8 cellular contexts compared by ENCODE assay signal in genomic region chr9:35826071-35826701, GRCh38. TPM values are rescaled to one million over a fixed set of nuclear protein-coding genes. Genes with fewer than 3 reads are reported as not detected.
DNase-seq lines count a peak whose midpoint lies in the region; ATAC-seq, FAIRE-seq and TF ChIP-seq lines count a peak whose summit lies in the region.

No MANE protein-coding gene starts in this region.

- FAIRE-seq in astrocyte (lab: Jason Lieb, UNC) = peak; percentile 80

- CTCF ChIA-PET in CD4-positive, alpha-beta memory T cell (lab: Charles Lee; ENCODE audit: partially characterized antibody) = interaction anchor here (0.7 to 6.5 kb wide), 33 partner anchors 8 to 222 kb away, joined by 3 to 71 read pairs (median 4); partner anchors contain the start of genes ARHGEF39, CCDC107, CREB3 and GBA2

- H3K9me3 ChIP-seq in CD4-positive, alpha-beta memory T cell (ENCODE audit: control insufficient read depth in 1 of 2, low read length in 2 of 2) = no peaks in the 10 kb centered on the region
- H3K9me3 ChIP-seq in astrocyte (ENCODE audit: insufficient read depth, low read depth, low read length) (no peaks in the 10 kb centered on the region), hepatocyte (ENCODE audit: low read depth) (no peaks in the 10 kb centered on the region)

- no peaks in the 10 kb centered on the region for H3K9me2 ChIP-seq in hepatocyte (replicated peaks; ENCODE audit: insufficient read depth)

- no peaks in the 10 kb centered on the region for H3K36me3 Mint-ChIP-seq in CD4-positive, alpha-beta memory T cell
- H3K36me3 Mint-ChIP-seq in astrocyte (ENCODE audit: low read depth, unreplicated experiment) = peaks cover 2% of the 10 kb centered on the region
- no peaks in the 10 kb centered on the region for H3K36me3 Mint-ChIP-seq in stimulated activated effector memory CD8-positive, alpha-beta T cell treated with anti-CD3 and anti-CD28 coated beads, Interleukin-12 subunit alpha, Interleukin-12 subunit beta, amount 100 ng/mL, for 72 hours

- no peaks in the 10 kb centered on the region for H4K20me1 ChIP-seq in astrocyte (ENCODE audit: insufficient read depth, low read length)
- no peaks in the 10 kb centered on the region for H4K20me1 ChIP-seq in hepatocyte (ENCODE audit: insufficient read depth, poor library complexity, severe bottlenecking)

- H2AFZ ChIP-seq in astrocyte (ENCODE audit: low read depth, low read length) (peak overlapping the region; percentile 74), hepatocyte (peak overlapping the region; percentile 53)

- peak overlapping the region in 4 of 8 donors; percentile 38 to 80 (median 54) for H3K4me3 Mint-ChIP-seq in CD4-positive, alpha-beta memory T cell
- peak overlapping the region; percentile 35 for H3K4me3 Mint-ChIP-seq in astrocyte (ENCODE audit: unreplicated experiment)
- H3K4me3 Mint-ChIP-seq in stimulated activated effector memory CD8-positive, alpha-beta T cell treated with anti-CD3 and anti-CD28 coated beads, Interleukin-12 subunit alpha, Interleukin-12 subunit beta, amount 100 ng/mL, for 72 hours = no peak overlapping the region

- H3K36me3 ChIP-seq in CD4-positive, alpha-beta memory T cell (ENCODE audit: insufficient read depth, low read length) = no peaks in the 10 kb centered on the region
- H3K36me3 ChIP-seq in astrocyte (ENCODE audit: insufficient read depth, low read length) (no peaks in the 10 kb centered on the region), hepatocyte (replicated peaks; ENCODE audit: insufficient read depth, low read depth) (no peaks in the 10 kb centered on the region)

- DNase-seq in CD4-positive, alpha-beta memory T cell = peak in 4 of 5 donors; percentile 56 to 62 (median 58)
- DNase-seq in HS-27A (ENCODE audit: low read depth) (peak; percentile 65), NOMO-1 (lab: John Stamatoyannopoulos, UW; ENCODE audit: unreplicated experiment in 2 of 2) (peak; percentile 56 to 91), astrocyte (ENCODE audit: low read depth) (peak; percentile 38), hepatocyte (ENCODE audit: low spot score) (peak; percentile 73), KG1 (lab: John Stamatoyannopoulos, UW) (no peak)
- peak in 1 of 2 donors; percentile 66 for DNase-seq in stimulated activated effector memory CD8-positive, alpha-beta T cell treated with anti-CD3 and anti-CD28 coated beads, Interleukin-12 subunit alpha, Interleukin-12 subunit beta, amount 100 ng/mL, for 72 hours (ENCODE audit: low spot score in 2 of 2)

- no peak for TF ChIP-seq POLR2A in GM18505 (IDR thresholded peaks at IDR 0.05; ENCODE audit: borderline replicate concordance, extremely low read depth, insufficient read depth, insufficient read length)

- H3K4me1 ChIP-seq in CD4-positive, alpha-beta memory T cell (ENCODE audit: insufficient read depth, low read length) = peaks cover 20% of the 10 kb centered on the region
- H3K4me1 ChIP-seq in astrocyte (ENCODE audit: insufficient read depth, low read length) (peaks cover 16% of the 10 kb centered on the region), hepatocyte (ENCODE audit: insufficient read depth) (peaks cover 19% of the 10 kb centered on the region)

- TF ChIP-seq CTCF in astrocyte (IDR thresholded peaks at IDR 0.05; ENCODE audit: insufficient read depth, low read depth, low read length) (peak; percentile 84), hepatocyte (IDR thresholded peaks at IDR 0.05; ENCODE audit: poor library complexity) (peak; percentile 72)

- POLR2A ChIA-PET in CD4-positive, alpha-beta memory T cell (lab: Charles Lee; ENCODE audit: partially characterized antibody) = interaction anchor here (0.6 to 2.0 kb wide), 5 partner anchors 12 to 168 kb away, joined by 3 to 8 read pairs (median 5); partner anchors contain the start of genes CCDC107, HINT2, RMRP and SPAG8

- no peak overlapping the region for H3K9ac ChIP-seq in astrocyte (ENCODE audit: low read length)

- H3K27me3 ChIP-seq in CD4-positive, alpha-beta memory T cell (ENCODE audit: insufficient read depth, low read length) = no peaks in the 10 kb centered on the region
- H3K27me3 ChIP-seq in astrocyte (ENCODE audit: insufficient read depth, low read length) = no peaks in the 10 kb centered on the region
- H3K27me3 ChIP-seq in hepatocyte = no peaks in the 10 kb centered on the region

- H3K27ac ChIP-seq in CD4-positive, alpha-beta memory T cell (ENCODE audit: low read depth, low read length) = no peak overlapping the region
- H3K27ac ChIP-seq in astrocyte (ENCODE audit: low read depth, low read length) (no peak overlapping the region), hepatocyte (no peak overlapping the region)

- intact Hi-C loops in CD4-positive, alpha-beta memory T cell (cut with micrococcal nuclease) = loop anchor here (1.0 to 2.0 kb wide), 7 partner anchors 36 to 709 kb away; partner anchors contain the start of genes CCDC107 and RMRP

- peak overlapping the region in 4 of 7 donors; percentile 5 to 68 (median 16) for H3K27ac Mint-ChIP-seq in CD4-positive, alpha-beta memory T cell
- peak overlapping the region; percentile 4 for H3K27ac Mint-ChIP-seq in astrocyte (ENCODE audit: unreplicated experiment)
- no peak overlapping the region for H3K27ac Mint-ChIP-seq in stimulated activated effector memory CD8-positive, alpha-beta T cell treated with anti-CD3 and anti-CD28 coated beads, Interleukin-12 subunit alpha, Interleukin-12 subunit beta, amount 100 ng/mL, for 72 hours

- H3K27me3 Mint-ChIP-seq in CD4-positive, alpha-beta memory T cell = no peaks in the 10 kb centered on the region
- peaks cover 13% of the 10 kb centered on the region for H3K27me3 Mint-ChIP-seq in astrocyte (ENCODE audit: low read depth, unreplicated experiment)

- H3K4me1 Mint-ChIP-seq in CD4-positive, alpha-beta memory T cell = peaks cover 23 to 34% (median 31%) of the 10 kb centered on the region in 4 donors
- peaks cover 15% of the 10 kb centered on the region for H3K4me1 Mint-ChIP-seq in astrocyte (ENCODE audit: low read depth, unreplicated experiment)
- peaks cover 42% of the 10 kb centered on the region for H3K4me1 Mint-ChIP-seq in stimulated activated effector memory CD8-positive, alpha-beta T cell treated with anti-CD3 and anti-CD28 coated beads, Interleukin-12 subunit alpha, Interleukin-12 subunit beta, amount 100 ng/mL, for 72 hours

- peak; percentile 41 for ATAC-seq in GM18505 (IDR thresholded peaks at IDR 0.05; ENCODE audit: unreplicated experiment)
- ATAC-seq in stimulated activated effector memory CD8-positive, alpha-beta T cell treated with anti-CD3 and anti-CD28 coated beads, Interleukin-12 subunit alpha, Interleukin-12 subunit beta, amount 100 ng/mL, for 72 hours = peak; percentile 60

- no peaks in the 10 kb centered on the region for H3K9me3 Mint-ChIP-seq in CD4-positive, alpha-beta memory T cell
- peaks cover 3% of the 10 kb centered on the region for H3K9me3 Mint-ChIP-seq in astrocyte (ENCODE audit: unreplicated experiment)
- H3K9me3 Mint-ChIP-seq in stimulated activated effector memory CD8-positive, alpha-beta T cell treated with anti-CD3 and anti-CD28 coated beads, Interleukin-12 subunit alpha, Interleukin-12 subunit beta, amount 100 ng/mL, for 72 hours = no peaks in the 10 kb centered on the region

- H3K79me2 ChIP-seq in astrocyte (ENCODE audit: insufficient read depth, low read length) = no peaks in the 10 kb centered on the region
- H3K79me2 ChIP-seq in hepatocyte = peaks cover 11% of the 10 kb centered on the region

- H3K4me3 ChIP-seq in CD4-positive, alpha-beta memory T cell (ENCODE audit: low read length in 2 of 2) = no peak overlapping the region
- H3K4me3 ChIP-seq in astrocyte (ENCODE audit: insufficient read depth, low read depth, low read length) = no peak overlapping the region
- no peak overlapping the region for H3K4me3 ChIP-seq in hepatocyte

- peak overlapping the region; percentile 46 for H3K4me2 ChIP-seq in astrocyte (ENCODE audit: low read length)
- no peak overlapping the region for H3K4me2 ChIP-seq in hepatocyte

- WGBS in hepatocyte (ENCODE audit: low lambda C conversion rate, missing lambda C conversion rate) = 55% methylated on average over 4 of the region's 4 CpGs

RNA-seq across cellular contexts. Expression of gene FAM221B, which starts 2.3 kb away (rescaled TPM):
- not detected for total RNA-seq in CD4-positive, alpha-beta memory T cell
- not detected for polyA plus RNA-seq in CD4-positive, alpha-beta memory T cell
- total RNA-seq in astrocyte = not detected in 2 replicates
- not detected in 2 replicates for total RNA-seq in hepatocyte
- polyA plus RNA-seq in hepatocyte = 0.26 TPM in 1 of 2 replicates, not detected in the other

RNA-seq across cellular contexts. Expression of gene TMEM8B, which starts 2.8 kb away (rescaled TPM):
- 10 to 100 TPM in 1 of 2 experiments, 1 to 10 TPM in 1; 7.4 to 10.5 TPM for total RNA-seq in CD4-positive, alpha-beta memory T cell
- 1 to 10 TPM; 2.0 to 2.4 TPM for polyA plus RNA-seq in CD4-positive, alpha-beta memory T cell
- total RNA-seq in astrocyte = 8.6 and 8.9 TPM in 2 replicates
- total RNA-seq in hepatocyte = 7.5 and 12.3 TPM in 2 replicates
- polyA plus RNA-seq in hepatocyte = 13.4 and 14.6 TPM in 2 replicates

RNA-seq across cellular contexts. Expression of gene HINT2, which starts 11.3 kb away (rescaled TPM):
- total RNA-seq in CD4-positive, alpha-beta memory T cell = 10 to 100 TPM; 22.9 to 30.2 TPM
- polyA plus RNA-seq in CD4-positive, alpha-beta memory T cell = 100 to 1,000 TPM in 1 of 2 donors, 10 to 100 TPM in 1; 75.4 to 111 TPM
- total RNA-seq in astrocyte (22.8 and 23.7 TPM in 2 replicates), hepatocyte (31.9 and 45.7 TPM in 2 replicates)
- polyA plus RNA-seq in hepatocyte = 81.4 and 87.3 TPM in 2 replicates

RNA-seq across cellular contexts. Expression of gene SPAG8, which starts 14.1 kb away (rescaled TPM):
- 1 to 10 TPM; 5.6 to 5.7 TPM for total RNA-seq in CD4-positive, alpha-beta memory T cell
- 1 to 10 TPM; 1.0 to 1.7 TPM for polyA plus RNA-seq in CD4-positive, alpha-beta memory T cell
- total RNA-seq in astrocyte = 0.46 and 0.52 TPM in 2 replicates
- total RNA-seq in hepatocyte = 0.10 and 1.4 TPM in 2 replicates
- 0.55 and 0.63 TPM in 2 replicates for polyA plus RNA-seq in hepatocyte

RNA-seq across cellular contexts. Expression of gene NPR2, which starts 34.8 kb away (rescaled TPM):
- total RNA-seq in CD4-positive, alpha-beta memory T cell = 10 to 100 TPM; 15.8 to 15.9 TPM
- polyA plus RNA-seq in CD4-positive, alpha-beta memory T cell = 1 to 10 TPM in 1 of 2 donors, under 1 TPM in 1; 0.97 to 3.3 TPM
- total RNA-seq in astrocyte (24.6 and 26.1 TPM in 2 replicates), hepatocyte (12.8 and 13.9 TPM in 2 replicates)
- polyA plus RNA-seq in hepatocyte = 12.2 and 14.4 TPM in 2 replicates
